Comparison of ENCODE assay signal across 1 cellular context in the genomic region with DNA sequence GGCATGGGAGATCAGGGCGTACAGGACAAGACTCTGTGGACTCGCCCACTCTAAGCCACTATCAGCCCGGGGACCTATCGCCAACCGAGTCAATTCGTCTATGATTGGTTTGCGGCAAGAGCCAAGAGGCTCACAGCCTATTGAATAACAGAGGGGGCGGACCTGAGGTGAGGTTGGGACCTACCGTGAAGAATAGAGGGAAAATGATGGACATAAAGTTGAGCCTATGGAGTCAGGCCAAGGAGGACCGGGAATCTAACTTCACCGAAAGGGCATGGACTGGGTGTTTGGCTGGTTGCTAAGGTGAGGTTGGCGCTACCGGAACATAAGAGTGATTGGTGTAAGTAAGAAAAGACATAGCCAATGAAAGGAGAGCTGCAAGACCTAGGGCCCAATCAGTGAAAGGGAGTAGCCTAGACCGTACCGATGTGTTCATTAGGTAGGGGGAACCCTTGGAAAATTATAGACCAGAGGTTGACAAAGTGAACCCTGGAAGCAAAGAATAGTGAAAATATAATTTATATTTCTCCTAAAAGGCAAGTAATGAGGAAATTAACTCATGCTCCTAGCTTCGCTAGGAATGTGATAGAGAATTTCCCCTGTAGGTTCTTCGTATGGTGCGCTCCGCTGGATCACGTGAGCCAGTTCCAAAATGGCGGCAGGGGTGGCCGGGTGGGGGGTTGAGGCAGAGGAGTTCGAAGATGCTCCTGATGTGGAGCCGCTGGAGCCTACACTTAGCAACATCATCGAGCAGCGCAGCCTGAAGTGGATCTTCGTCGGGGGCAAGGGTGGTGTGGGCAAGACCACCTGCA.
TF ChIP-seq lines count a peak whose summit lies in the region.

TSS of gene GET3 (plus strand) at position 644 of the 812 bp plus-strand sequence. CDS start at position 653, 9 bp downstream.

TF ChIP-seq in HepG2, 621 proteins besides CTCF, POLR2A, EP300 and RAD21 (continued from another document and continues in another):
- TF ChIP-seq ZBTB39 (CRISPR knock-in tag; IDR thresholded peaks at IDR 0.05) = no peak
- TF ChIP-seq, protein P1, sequence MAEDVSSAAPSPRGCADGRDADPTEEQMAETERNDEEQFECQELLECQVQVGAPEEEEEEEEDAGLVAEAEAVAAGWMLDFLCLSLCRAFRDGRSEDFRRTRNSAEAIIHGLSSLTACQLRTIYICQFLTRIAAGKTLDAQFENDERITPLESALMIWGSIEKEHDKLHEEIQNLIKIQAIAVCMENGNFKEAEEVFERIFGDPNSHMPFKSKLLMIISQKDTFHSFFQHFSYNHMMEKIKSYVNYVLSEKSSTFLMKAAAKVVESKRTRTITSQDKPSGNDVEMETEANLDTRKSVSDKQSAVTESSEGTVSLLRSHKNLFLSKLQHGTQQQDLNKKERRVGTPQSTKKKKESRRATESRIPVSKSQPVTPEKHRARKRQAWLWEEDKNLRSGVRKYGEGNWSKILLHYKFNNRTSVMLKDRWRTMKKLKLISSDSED (CRISPR knock-in tag; IDR thresholded peaks at IDR 0.05) = no peak
- TF ChIP-seq ZMAT5 (CRISPR knock-in tag; IDR thresholded peaks at IDR 0.05; ENCODE audit: borderline replicate concordance, low read depth) = no peak
- peak; percentile 97 for TF ChIP-seq HDAC1 (CRISPR knock-in tag; IDR thresholded peaks at IDR 0.05)
- peak; percentile 54; the same call in 1 of the 2 replicates for TF ChIP-seq HCFC1 (IDR thresholded peaks at IDR 0.05; ENCODE audit: low read depth, low read length)
- TF ChIP-seq HNRNPUL1 (IDR thresholded peaks at IDR 0.05; ENCODE audit: low read depth, low read length) = no peak
- TF ChIP-seq SIN3A (IDR thresholded peaks at IDR 0.05; ENCODE audit: borderline replicate concordance, low read depth, low read length) = peak; percentile 76; the same call in 1 of the 2 replicates
- TF ChIP-seq ZNF713 (CRISPR knock-in tag; IDR thresholded peaks at IDR 0.05) = no peak
- TF ChIP-seq ZNF546 (CRISPR knock-in tag; conservative IDR thresholded peaks at IDR 0.05) = no peak
- no peak for TF ChIP-seq ZNF558 (CRISPR knock-in tag; IDR thresholded peaks at IDR 0.05; ENCODE audit: borderline replicate concordance)
- peak; percentile 51; the same call in 1 of the 2 replicates for TF ChIP-seq KLF11 (CRISPR knock-in tag; IDR thresholded peaks at IDR 0.05)
- TF ChIP-seq, protein P2, sequence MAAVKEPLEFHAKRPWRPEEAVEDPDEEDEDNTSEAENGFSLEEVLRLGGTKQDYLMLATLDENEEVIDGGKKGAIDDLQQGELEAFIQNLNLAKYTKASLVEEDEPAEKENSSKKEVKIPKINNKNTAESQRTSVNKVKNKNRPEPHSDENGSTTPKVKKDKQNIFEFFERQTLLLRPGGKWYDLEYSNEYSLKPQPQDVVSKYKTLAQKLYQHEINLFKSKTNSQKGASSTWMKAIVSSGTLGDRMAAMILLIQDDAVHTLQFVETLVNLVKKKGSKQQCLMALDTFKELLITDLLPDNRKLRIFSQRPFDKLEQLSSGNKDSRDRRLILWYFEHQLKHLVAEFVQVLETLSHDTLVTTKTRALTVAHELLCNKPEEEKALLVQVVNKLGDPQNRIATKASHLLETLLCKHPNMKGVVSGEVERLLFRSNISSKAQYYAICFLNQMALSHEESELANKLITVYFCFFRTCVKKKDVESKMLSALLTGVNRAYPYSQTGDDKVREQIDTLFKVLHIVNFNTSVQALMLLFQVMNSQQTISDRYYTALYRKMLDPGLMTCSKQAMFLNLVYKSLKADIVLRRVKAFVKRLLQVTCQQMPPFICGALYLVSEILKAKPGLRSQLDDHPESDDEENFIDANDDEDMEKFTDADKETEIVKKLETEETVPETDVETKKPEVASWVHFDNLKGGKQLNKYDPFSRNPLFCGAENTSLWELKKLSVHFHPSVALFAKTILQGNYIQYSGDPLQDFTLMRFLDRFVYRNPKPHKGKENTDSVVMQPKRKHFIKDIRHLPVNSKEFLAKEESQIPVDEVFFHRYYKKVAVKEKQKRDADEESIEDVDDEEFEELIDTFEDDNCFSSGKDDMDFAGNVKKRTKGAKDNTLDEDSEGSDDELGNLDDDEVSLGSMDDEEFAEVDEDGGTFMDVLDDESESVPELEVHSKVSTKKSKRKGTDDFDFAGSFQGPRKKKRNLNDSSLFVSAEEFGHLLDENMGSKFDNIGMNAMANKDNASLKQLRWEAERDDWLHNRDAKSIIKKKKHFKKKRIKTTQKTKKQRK (IDR thresholded peaks at IDR 0.05; ENCODE audit: low read length) = peak; percentile 77
- TF ChIP-seq CSRNP2 (CRISPR knock-in tag; conservative IDR thresholded peaks at IDR 0.05; ENCODE audit: low read depth) = no peak
- TF ChIP-seq CREM (IDR thresholded peaks at IDR 0.05) = peak; percentile 54; the same call in 1 of the 2 replicates
- TF ChIP-seq CREM (CRISPR knock-in tag; IDR thresholded peaks at IDR 0.05) = no peak
- peak; percentile 93 for TF ChIP-seq TFDP2 (CRISPR knock-in tag; IDR thresholded peaks at IDR 0.05)
- peak; percentile 95 for TF ChIP-seq BHLHE40 (IDR thresholded peaks at IDR 0.05; ENCODE audit: low read length)
- TF ChIP-seq MATR3 (CRISPR knock-in tag; IDR thresholded peaks at IDR 0.05) = no peak
- peak; percentile 98 for TF ChIP-seq ZFP36L1 (CRISPR knock-in tag; IDR thresholded peaks at IDR 0.05)
- TF ChIP-seq ZFY (CRISPR knock-in tag; IDR thresholded peaks at IDR 0.05) = peak; percentile 64
- TF ChIP-seq GATAD1 (CRISPR knock-in tag; IDR thresholded peaks at IDR 0.05) = peak; percentile 99
- peak; percentile 35; the same call in 1 of the 2 replicates for TF ChIP-seq ZZZ3 (CRISPR knock-in tag; IDR thresholded peaks at IDR 0.05; ENCODE audit: borderline replicate concordance)
- TF ChIP-seq, protein P3, sequence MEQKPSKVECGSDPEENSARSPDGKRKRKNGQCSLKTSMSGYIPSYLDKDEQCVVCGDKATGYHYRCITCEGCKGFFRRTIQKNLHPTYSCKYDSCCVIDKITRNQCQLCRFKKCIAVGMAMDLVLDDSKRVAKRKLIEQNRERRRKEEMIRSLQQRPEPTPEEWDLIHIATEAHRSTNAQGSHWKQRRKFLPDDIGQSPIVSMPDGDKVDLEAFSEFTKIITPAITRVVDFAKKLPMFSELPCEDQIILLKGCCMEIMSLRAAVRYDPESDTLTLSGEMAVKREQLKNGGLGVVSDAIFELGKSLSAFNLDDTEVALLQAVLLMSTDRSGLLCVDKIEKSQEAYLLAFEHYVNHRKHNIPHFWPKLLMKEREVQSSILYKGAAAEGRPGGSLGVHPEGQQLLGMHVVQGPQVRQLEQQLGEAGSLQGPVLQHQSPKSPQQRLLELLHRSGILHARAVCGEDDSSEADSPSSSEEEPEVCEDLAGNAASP (CRISPR knock-in tag; IDR thresholded peaks at IDR 0.05; ENCODE audit: borderline replicate concordance) = 0 out of 2 replicates have a peak, but pooled peaks have one; percentile 14
- TF ChIP-seq KMT2A (CRISPR knock-in tag; IDR thresholded peaks at IDR 0.05) = 0 out of 2 replicates have a peak, but pooled peaks have one; percentile 23
- peak; percentile 62; the same call in 1 of the 2 replicates for TF ChIP-seq SP4 (CRISPR knock-in tag; IDR thresholded peaks at IDR 0.05)
- no peak for TF ChIP-seq TFAP4 (IDR thresholded peaks at IDR 0.05; ENCODE audit: borderline replicate concordance, low read depth)
- TF ChIP-seq ZNF639 (CRISPR knock-in tag; conservative IDR thresholded peaks at IDR 0.05) = no peak
- TF ChIP-seq MXI1 (IDR thresholded peaks at IDR 0.05; ENCODE audit: borderline replicate concordance, low read depth, low read length) = peak; percentile 70; the same call in 2 of the 3 replicates
- peak; percentile 43; the same call in 1 of the 2 replicates for TF ChIP-seq ZNF777 (CRISPR knock-in tag; IDR thresholded peaks at IDR 0.05)
- TF ChIP-seq CCAR2 (optimal IDR thresholded peaks at IDR 0.05; ENCODE audit: low read depth, low read length) = no peak
- peak; percentile 87 for TF ChIP-seq THAP11 (CRISPR knock-in tag; IDR thresholded peaks at IDR 0.05)
- no peak for TF ChIP-seq ZNF512 (CRISPR knock-in tag; IDR thresholded peaks at IDR 0.05)
- 0 out of 2 replicates have a peak, but pooled peaks have one; percentile 27 for TF ChIP-seq ZNF274 (CRISPR knock-in tag; IDR thresholded peaks at IDR 0.05)
- no peak for TF ChIP-seq ZNF10 (CRISPR knock-in tag; IDR thresholded peaks at IDR 0.05; ENCODE audit: borderline replicate concordance, low read depth)
- TF ChIP-seq, protein P4, sequence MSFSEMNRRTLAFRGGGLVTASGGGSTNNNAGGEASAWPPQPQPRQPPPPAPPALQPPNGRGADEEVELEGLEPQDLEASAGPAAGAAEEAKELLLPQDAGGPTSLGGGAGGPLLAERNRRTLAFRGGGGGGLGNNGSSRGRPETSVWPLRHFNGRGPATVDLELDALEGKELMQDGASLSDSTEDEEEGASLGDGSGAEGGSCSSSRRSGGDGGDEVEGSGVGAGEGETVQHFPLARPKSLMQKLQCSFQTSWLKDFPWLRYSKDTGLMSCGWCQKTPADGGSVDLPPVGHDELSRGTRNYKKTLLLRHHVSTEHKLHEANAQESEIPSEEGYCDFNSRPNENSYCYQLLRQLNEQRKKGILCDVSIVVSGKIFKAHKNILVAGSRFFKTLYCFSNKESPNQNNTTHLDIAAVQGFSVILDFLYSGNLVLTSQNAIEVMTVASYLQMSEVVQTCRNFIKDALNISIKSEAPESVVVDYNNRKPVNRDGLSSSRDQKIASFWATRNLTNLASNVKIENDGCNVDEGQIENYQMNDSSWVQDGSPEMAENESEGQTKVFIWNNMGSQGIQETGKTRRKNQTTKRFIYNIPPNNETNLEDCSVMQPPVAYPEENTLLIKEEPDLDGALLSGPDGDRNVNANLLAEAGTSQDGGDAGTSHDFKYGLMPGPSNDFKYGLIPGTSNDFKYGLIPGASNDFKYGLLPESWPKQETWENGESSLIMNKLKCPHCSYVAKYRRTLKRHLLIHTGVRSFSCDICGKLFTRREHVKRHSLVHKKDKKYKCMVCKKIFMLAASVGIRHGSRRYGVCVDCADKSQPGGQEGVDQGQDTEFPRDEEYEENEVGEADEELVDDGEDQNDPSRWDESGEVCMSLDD (CRISPR knock-in tag; IDR thresholded peaks at IDR 0.05; ENCODE audit: borderline replicate concordance) = no peak
- peak; percentile 78 for TF ChIP-seq TGIF2 (CRISPR knock-in tag; IDR thresholded peaks at IDR 0.05)
- no peak for TF ChIP-seq ZNF292 (CRISPR knock-in tag; IDR thresholded peaks at IDR 0.05; ENCODE audit: borderline replicate concordance, low read depth)
